24 cellular contexts compared by ENCODE assay signal in genomic region chr1:48960304-48960703, GRCh38.
"Had no signal": no experiment of that assay in that cellular context is flagged by ENCODE, and none has a peak within 500 bp of the region (broad histone marks: within the 10 kb centered on the region; RNA-seq: fewer than 3 reads in every experiment).

No MANE protein-coding gene starts in this region.

- DNase-seq: IMR-90, Karpas-422, KG1, MG63, NCI-H1092, NCI-H1105 treated with DMSO at 0.1 percent for 48 hours, NCI-H1417 treated with DMSO at 0.1 percent for 48 hours, NCI-H146, NCI-H1694 treated with DMSO at 0.1 percent for 48 hours, NCI-H1930, NCI-H2081, NCI-H2107, NCI-H2227 treated with DMSO at 0.1 percent for 48 hours, NCI-H524, NCI-H526 treated with DMSO at 0.1 percent for 48 hours, NCI-H748 treated with DMSO at 0.1 percent for 48 hours, Right ventricle myocardium superior, RPMI8226, SIG-M5, T-helper 1 cell had no signal

- H3K27me3 ChIP-seq: MG63, SJSA1 had no signal

- H3K36me3 ChIP-seq: MG63, SJSA1 had no signal

- FAIRE-seq: RCC 7860 had no signal

- H3K4me3 ChIP-seq: MG63, SJSA1, SK-N-MC had no signal

- H3K27ac ChIP-seq: HL-60, SJSA1, SK-N-MC had no signal

- H3K9me3 ChIP-seq: MG63 had no signal

- H3K4me1 ChIP-seq: SJSA1 had no signal
